ENCODE assay signal across 24 cellular contexts in the genomic region with DNA sequence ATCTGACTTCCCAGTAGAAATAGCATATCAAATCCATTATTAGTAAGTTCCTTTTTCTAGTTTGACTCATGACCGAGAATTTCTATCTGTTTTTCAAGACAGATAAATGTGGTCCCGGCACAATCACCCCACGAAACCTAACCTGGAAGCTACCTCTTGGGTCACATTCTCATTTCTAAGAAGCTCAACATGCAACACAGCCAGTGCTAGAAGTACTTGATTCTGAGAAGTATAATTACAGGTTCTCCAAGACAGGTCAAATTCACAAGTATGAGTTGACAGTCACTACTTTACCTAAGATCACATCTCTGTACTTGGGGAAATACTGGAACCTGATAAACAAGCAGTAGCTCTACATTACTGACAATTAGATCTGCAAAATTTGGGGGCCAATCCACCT. TPM values are rescaled to one million over a fixed set of nuclear protein-coding genes. Genes with fewer than 3 reads are reported as not detected.
"Had no signal": no experiment of that assay in that cellular context is flagged by ENCODE, and none has a peak within 500 bp of the region (broad histone marks: within the 10 kb centered on the region; RNA-seq: fewer than 3 reads in every experiment).

No MANE protein-coding gene starts in this region.

- DNase-seq: activated CD4-positive, alpha-beta T cell treated with anti-CD3 and anti-CD28 coated beads, Interleukin-2, amount 50 U/mL, for 1 hour; activated naive CD8-positive, alpha-beta T cell treated with anti-CD3 and anti-CD28 coated beads, Interleukin-2, amount 10 ng/mL, durations not matched to agents 7 days and 5 days; activated T-cell treated with anti-CD3 and anti-CD28 coated beads for 4 hours; amygdala; body of pancreas; caudate nucleus; effector memory CD8-positive, alpha-beta T cell; esophagus squamous epithelium; heart right ventricle; left lung; midbrain; nephron progenitor cell; nucleus accumbens; spleen; stimulated activated CD4-positive, alpha-beta T cell treated with anti-CD3 and anti-CD28 coated beads, Interleukin-4, amount 100 ng/mL, for 4 hours; stimulated activated naive B cell treated with anti-CD40 and anti-IgM and Interleukin-4, amounts not matched to agents 10 μg/mL and 1 μg/mL and 100 μg/mL, for 72 hours; substantia nigra; T1000 had no signal

- H3K9me3 Mint-ChIP-seq: activated naive CD8-positive, alpha-beta T cell treated with anti-CD3 and anti-CD28 coated beads, Interleukin-2, amount 10 ng/mL, durations not matched to agents 7 days and 5 days; activated T-helper 1 cell treated with anti-CD3 and anti-CD28 coated beads, Interleukin-12 subunit alpha, Interleukin-12 subunit beta, Interleukin-2, Interleukin-4 antibody, amounts not matched to agents 30 ng/mL and 10 ng/mL and 1 ng/mL, durations not matched to agents 14 hours and 24 hours and 36 hours; effector memory CD8-positive, alpha-beta T cell; stimulated activated naive B cell treated with anti-CD40 and anti-IgM and Interleukin-4, amounts not matched to agents 10 μg/mL and 1 μg/mL and 100 μg/mL, for 72 hours had no signal

- H3K27me3 ChIP-seq: body of pancreas, esophagus squamous epithelium, left lung had no signal

- H3K4me3 Mint-ChIP-seq: activated naive CD8-positive, alpha-beta T cell treated with anti-CD3 and anti-CD28 coated beads, Interleukin-2, amount 10 ng/mL, durations not matched to agents 7 days and 5 days; activated T-helper 1 cell treated with anti-CD3 and anti-CD28 coated beads, Interleukin-12 subunit alpha, Interleukin-12 subunit beta, Interleukin-2, Interleukin-4 antibody, amounts not matched to agents 30 ng/mL and 10 ng/mL and 1 ng/mL, durations not matched to agents 14 hours and 24 hours and 36 hours; effector memory CD8-positive, alpha-beta T cell; stimulated activated naive B cell treated with anti-CD40 and anti-IgM and Interleukin-4, amounts not matched to agents 10 μg/mL and 1 μg/mL and 100 μg/mL, for 72 hours had no signal

- H3K4me1 Mint-ChIP-seq: activated naive CD8-positive, alpha-beta T cell treated with anti-CD3 and anti-CD28 coated beads, Interleukin-2, amount 10 ng/mL, durations not matched to agents 7 days and 5 days; stimulated activated naive B cell treated with anti-CD40 and anti-IgM and Interleukin-4, amounts not matched to agents 10 μg/mL and 1 μg/mL and 100 μg/mL, for 72 hours had no signal

- H3K36me3 ChIP-seq: esophagus squamous epithelium, heart right ventricle, left lung, spleen, tibial nerve had no signal

- ATAC-seq: body of pancreas; effector memory CD8-positive, alpha-beta T cell; heart right ventricle; left lung; stimulated activated naive B cell treated with anti-CD40 and anti-IgM and Interleukin-4, amounts not matched to agents 10 μg/mL and 1 μg/mL and 100 μg/mL, for 72 hours had no signal

- H3K27ac Mint-ChIP-seq: activated naive CD8-positive, alpha-beta T cell treated with anti-CD3 and anti-CD28 coated beads, Interleukin-2, amount 10 ng/mL, durations not matched to agents 7 days and 5 days; activated T-helper 1 cell treated with anti-CD3 and anti-CD28 coated beads, Interleukin-12 subunit alpha, Interleukin-12 subunit beta, Interleukin-2, Interleukin-4 antibody, amounts not matched to agents 30 ng/mL and 10 ng/mL and 1 ng/mL, durations not matched to agents 14 hours and 24 hours and 36 hours; effector memory CD8-positive, alpha-beta T cell; stimulated activated naive B cell treated with anti-CD40 and anti-IgM and Interleukin-4, amounts not matched to agents 10 μg/mL and 1 μg/mL and 100 μg/mL, for 72 hours had no signal

- H3K27ac ChIP-seq: body of pancreas, esophagus squamous epithelium, heart right ventricle, left lung, spleen, tibial nerve had no signal

- H3K27me3 Mint-ChIP-seq: activated naive CD8-positive, alpha-beta T cell treated with anti-CD3 and anti-CD28 coated beads, Interleukin-2, amount 10 ng/mL, durations not matched to agents 7 days and 5 days had no signal

- H3K36me3 Mint-ChIP-seq: activated naive CD8-positive, alpha-beta T cell treated with anti-CD3 and anti-CD28 coated beads, Interleukin-2, amount 10 ng/mL, durations not matched to agents 7 days and 5 days; stimulated activated naive B cell treated with anti-CD40 and anti-IgM and Interleukin-4, amounts not matched to agents 10 μg/mL and 1 μg/mL and 100 μg/mL, for 72 hours had no signal

- H3K4me3 ChIP-seq: body of pancreas, esophagus squamous epithelium, heart right ventricle, left lung, spleen, tibial nerve had no signal

- H3K9me3 ChIP-seq: body of pancreas, esophagus squamous epithelium, heart right ventricle, left lung, spleen, tibial nerve had no signal

- H3K4me1 ChIP-seq: esophagus squamous epithelium, left lung, spleen, tibial nerve had no signal

RNA-seq across cellular contexts. Expression of a gene that starts 54.0 kb away (rescaled TPM):
- total RNA-seq: activated naive CD8-positive, alpha-beta T cell treated with anti-CD3 and anti-CD28 coated beads, Interleukin-2, amount 10 ng/mL, durations not matched to agents 7 days and 5 days; activated T-helper 1 cell treated with anti-CD3 and anti-CD28 coated beads, Interleukin-12 subunit alpha, Interleukin-12 subunit beta, Interleukin-2, Interleukin-4 antibody, amounts not matched to agents 30 ng/mL and 10 ng/mL and 1 ng/mL, durations not matched to agents 14 hours and 24 hours and 36 hours; body of pancreas; dermis microvascular lymphatic vessel endothelial cell; heart right ventricle; kidney epithelial cell; left lung; lung microvascular endothelial cell; renal cortical epithelial cell; spleen; tibial nerve had no signal
